Comparison of ENCODE assay signal across 1 cellular context in the genomic region with DNA sequence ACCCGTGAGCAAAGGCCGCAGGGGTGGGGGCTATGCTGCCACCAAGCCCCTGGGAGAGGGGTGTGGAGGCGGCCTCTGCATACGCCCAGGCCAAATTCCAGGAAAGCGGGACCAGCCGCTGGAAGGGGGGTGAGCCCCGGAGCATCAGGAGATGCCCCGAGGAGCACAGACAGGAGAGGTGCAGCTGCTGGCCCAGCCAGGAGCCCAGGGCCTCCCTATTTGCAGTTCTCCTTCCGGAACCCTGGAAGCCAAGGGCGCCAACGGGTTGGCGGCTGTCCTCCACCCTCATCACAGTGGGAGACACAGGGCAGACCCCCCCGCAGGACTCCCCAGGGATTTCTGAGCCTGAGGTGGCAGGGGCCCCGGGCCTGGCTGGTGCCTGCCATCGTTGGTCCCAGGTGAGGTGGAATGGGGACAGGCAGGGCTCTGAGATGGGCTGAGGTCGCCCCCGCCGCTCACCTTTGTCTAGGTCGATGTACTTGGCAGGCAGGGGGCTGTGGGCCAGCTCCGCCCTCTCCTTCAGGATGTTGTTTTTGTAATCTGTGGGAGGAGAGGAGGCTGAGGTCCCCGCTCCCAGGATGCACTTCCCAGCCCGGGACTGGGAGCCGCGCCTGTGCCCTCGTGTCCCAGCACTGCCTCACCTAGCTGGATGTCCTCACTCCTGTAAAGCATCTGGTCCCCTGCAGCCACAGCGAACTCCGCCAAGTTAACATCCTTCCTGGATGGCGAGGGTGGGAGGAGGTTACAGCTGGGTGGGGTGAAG.
TF ChIP-seq lines count a peak whose summit lies in the region.

No MANE protein-coding gene starts in this region.

TF ChIP-seq in WTC11, 78 proteins besides CTCF, POLR2A, EP300 and RAD21 (continued from another document and continues in another):
- TF ChIP-seq HMGXB4 (CRISPR knock-in tag; IDR thresholded peaks at IDR 0.05) (no peak), FOXP4 (CRISPR knock-in tag; IDR thresholded peaks at IDR 0.05) (peak; percentile 34; the same call in 1 of the 2 replicates), ELF4 (CRISPR knock-in tag; IDR thresholded peaks at IDR 0.05; ENCODE audit: low read depth) (no peak), NR1H2 (CRISPR knock-in tag; IDR thresholded peaks at IDR 0.05) (no peak), ATF1 (CRISPR knock-in tag; IDR thresholded peaks at IDR 0.05) (no peak), AR (CRISPR knock-in tag; IDR thresholded peaks at IDR 0.05) (no peak), TEAD4 (CRISPR knock-in tag; IDR thresholded peaks at IDR 0.05) (no peak), ZMAT4 (CRISPR knock-in tag; IDR thresholded peaks at IDR 0.05) (no peak), TEAD1 (CRISPR knock-in tag; IDR thresholded peaks at IDR 0.05) (peak; percentile 73; the same call in 1 of the 2 replicates), ZNF423 (CRISPR knock-in tag; IDR thresholded peaks at IDR 0.05) (peak; percentile 67), JUN (CRISPR knock-in tag; IDR thresholded peaks at IDR 0.05) (no peak), FOXP1 (CRISPR knock-in tag; IDR thresholded peaks at IDR 0.05; ENCODE audit: borderline replicate concordance) (0 out of 2 replicates have a peak, but pooled peaks have one; percentile 53), MYBL2 (CRISPR knock-in tag; IDR thresholded peaks at IDR 0.05) (0 out of 2 replicates have a peak, but pooled peaks have one; percentile 11), RORB (CRISPR knock-in tag; IDR thresholded peaks at IDR 0.05) (no peak), ZNF121 (CRISPR knock-in tag; IDR thresholded peaks at IDR 0.05) (0 out of 2 replicates have a peak, but pooled peaks have one; percentile 16), CBFB (CRISPR knock-in tag; IDR thresholded peaks at IDR 0.05; ENCODE audit: low read depth) (no peak), CREM (CRISPR knock-in tag; IDR thresholded peaks at IDR 0.05) (no peak), SP1 (CRISPR knock-in tag; conservative IDR thresholded peaks at IDR 0.05) (no peak), USF1 (CRISPR knock-in tag; IDR thresholded peaks at IDR 0.05) (0 out of 2 replicates have a peak, but pooled peaks have one; percentile 28), SMAD3 (CRISPR knock-in tag; IDR thresholded peaks at IDR 0.05; ENCODE audit: borderline replicate concordance) (no peak), IRF2 (CRISPR knock-in tag; IDR thresholded peaks at IDR 0.05; ENCODE audit: borderline replicate concordance, low read depth) (no peak)
- TF ChIP-seq, protein P1, sequence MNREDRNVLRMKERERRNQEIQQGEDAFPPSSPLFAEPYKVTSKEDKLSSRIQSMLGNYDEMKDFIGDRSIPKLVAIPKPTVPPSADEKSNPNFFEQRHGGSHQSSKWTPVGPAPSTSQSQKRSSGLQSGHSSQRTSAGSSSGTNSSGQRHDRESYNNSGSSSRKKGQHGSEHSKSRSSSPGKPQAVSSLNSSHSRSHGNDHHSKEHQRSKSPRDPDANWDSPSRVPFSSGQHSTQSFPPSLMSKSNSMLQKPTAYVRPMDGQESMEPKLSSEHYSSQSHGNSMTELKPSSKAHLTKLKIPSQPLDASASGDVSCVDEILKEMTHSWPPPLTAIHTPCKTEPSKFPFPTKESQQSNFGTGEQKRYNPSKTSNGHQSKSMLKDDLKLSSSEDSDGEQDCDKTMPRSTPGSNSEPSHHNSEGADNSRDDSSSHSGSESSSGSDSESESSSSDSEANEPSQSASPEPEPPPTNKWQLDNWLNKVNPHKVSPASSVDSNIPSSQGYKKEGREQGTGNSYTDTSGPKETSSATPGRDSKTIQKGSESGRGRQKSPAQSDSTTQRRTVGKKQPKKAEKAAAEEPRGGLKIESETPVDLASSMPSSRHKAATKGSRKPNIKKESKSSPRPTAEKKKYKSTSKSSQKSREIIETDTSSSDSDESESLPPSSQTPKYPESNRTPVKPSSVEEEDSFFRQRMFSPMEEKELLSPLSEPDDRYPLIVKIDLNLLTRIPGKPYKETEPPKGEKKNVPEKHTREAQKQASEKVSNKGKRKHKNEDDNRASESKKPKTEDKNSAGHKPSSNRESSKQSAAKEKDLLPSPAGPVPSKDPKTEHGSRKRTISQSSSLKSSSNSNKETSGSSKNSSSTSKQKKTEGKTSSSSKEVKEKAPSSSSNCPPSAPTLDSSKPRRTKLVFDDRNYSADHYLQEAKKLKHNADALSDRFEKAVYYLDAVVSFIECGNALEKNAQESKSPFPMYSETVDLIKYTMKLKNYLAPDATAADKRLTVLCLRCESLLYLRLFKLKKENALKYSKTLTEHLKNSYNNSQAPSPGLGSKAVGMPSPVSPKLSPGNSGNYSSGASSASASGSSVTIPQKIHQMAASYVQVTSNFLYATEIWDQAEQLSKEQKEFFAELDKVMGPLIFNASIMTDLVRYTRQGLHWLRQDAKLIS (CRISPR knock-in tag; IDR thresholded peaks at IDR 0.05; ENCODE audit: borderline replicate concordance) = no peak
- TF ChIP-seq, protein P2, sequence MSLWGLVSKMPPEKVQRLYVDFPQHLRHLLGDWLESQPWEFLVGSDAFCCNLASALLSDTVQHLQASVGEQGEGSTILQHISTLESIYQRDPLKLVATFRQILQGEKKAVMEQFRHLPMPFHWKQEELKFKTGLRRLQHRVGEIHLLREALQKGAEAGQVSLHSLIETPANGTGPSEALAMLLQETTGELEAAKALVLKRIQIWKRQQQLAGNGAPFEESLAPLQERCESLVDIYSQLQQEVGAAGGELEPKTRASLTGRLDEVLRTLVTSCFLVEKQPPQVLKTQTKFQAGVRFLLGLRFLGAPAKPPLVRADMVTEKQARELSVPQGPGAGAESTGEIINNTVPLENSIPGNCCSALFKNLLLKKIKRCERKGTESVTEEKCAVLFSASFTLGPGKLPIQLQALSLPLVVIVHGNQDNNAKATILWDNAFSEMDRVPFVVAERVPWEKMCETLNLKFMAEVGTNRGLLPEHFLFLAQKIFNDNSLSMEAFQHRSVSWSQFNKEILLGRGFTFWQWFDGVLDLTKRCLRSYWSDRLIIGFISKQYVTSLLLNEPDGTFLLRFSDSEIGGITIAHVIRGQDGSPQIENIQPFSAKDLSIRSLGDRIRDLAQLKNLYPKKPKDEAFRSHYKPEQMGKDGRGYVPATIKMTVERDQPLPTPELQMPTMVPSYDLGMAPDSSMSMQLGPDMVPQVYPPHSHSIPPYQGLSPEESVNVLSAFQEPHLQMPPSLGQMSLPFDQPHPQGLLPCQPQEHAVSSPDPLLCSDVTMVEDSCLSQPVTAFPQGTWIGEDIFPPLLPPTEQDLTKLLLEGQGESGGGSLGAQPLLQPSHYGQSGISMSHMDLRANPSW (CRISPR knock-in tag; conservative IDR thresholded peaks at IDR 0.05; ENCODE audit: low read depth) = no peak
- TF ChIP-seq, protein P3, sequence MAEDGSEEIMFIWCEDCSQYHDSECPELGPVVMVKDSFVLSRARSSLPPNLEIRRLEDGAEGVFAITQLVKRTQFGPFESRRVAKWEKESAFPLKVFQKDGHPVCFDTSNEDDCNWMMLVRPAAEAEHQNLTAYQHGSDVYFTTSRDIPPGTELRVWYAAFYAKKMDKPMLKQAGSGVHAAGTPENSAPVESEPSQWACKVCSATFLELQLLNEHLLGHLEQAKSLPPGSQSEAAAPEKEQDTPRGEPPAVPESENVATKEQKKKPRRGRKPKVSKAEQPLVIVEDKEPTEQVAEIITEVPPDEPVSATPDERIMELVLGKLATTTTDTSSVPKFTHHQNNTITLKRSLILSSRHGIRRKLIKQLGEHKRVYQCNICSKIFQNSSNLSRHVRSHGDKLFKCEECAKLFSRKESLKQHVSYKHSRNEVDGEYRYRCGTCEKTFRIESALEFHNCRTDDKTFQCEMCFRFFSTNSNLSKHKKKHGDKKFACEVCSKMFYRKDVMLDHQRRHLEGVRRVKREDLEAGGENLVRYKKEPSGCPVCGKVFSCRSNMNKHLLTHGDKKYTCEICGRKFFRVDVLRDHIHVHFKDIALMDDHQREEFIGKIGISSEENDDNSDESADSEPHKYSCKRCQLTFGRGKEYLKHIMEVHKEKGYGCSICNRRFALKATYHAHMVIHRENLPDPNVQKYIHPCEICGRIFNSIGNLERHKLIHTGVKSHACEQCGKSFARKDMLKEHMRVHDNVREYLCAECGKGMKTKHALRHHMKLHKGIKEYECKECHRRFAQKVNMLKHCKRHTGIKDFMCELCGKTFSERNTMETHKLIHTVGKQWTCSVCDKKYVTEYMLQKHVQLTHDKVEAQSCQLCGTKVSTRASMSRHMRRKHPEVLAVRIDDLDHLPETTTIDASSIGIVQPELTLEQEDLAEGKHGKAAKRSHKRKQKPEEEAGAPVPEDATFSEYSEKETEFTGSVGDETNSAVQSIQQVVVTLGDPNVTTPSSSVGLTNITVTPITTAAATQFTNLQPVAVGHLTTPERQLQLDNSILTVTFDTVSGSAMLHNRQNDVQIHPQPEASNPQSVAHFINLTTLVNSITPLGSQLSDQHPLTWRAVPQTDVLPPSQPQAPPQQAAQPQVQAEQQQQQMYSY (CRISPR knock-in tag; IDR thresholded peaks at IDR 0.05) = no peak
- TF ChIP-seq, protein P4, sequence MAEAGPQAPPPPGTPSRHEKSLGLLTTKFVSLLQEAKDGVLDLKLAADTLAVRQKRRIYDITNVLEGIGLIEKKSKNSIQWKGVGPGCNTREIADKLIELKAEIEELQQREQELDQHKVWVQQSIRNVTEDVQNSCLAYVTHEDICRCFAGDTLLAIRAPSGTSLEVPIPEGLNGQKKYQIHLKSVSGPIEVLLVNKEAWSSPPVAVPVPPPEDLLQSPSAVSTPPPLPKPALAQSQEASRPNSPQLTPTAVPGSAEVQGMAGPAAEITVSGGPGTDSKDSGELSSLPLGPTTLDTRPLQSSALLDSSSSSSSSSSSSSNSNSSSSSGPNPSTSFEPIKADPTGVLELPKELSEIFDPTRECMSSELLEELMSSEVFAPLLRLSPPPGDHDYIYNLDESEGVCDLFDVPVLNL (CRISPR knock-in tag; IDR thresholded peaks at IDR 0.05; ENCODE audit: borderline replicate concordance, low read depth) = 0 out of 2 replicates have a peak, but pooled peaks have one; percentile 22
